Comparison of ENCODE assay signal across 10 cellular contexts in genomic region chr19:2326699-2327360, GRCh38. TPM values are rescaled to one million over a fixed set of nuclear protein-coding genes. Genes with fewer than 3 reads are reported as not detected.
DNase-seq lines count a peak whose midpoint lies in the region; ATAC-seq, FAIRE-seq and TF ChIP-seq lines count a peak whose summit lies in the region.
"Had no signal": no experiment of that assay in that cellular context is flagged by ENCODE, and none has a peak within 500 bp of the region (broad histone marks: within the 10 kb centered on the region; RNA-seq: fewer than 3 reads in every experiment).

No MANE protein-coding gene starts in this region.

- CTCF ChIA-PET in Caco-2 (lab: Charles Lee) (no interaction called here), GM12878 (lab: Yijun Ruan, JAX) (interaction anchor here (1.1 to 2.1 kb wide), 4 partner anchors 54 to 284 kb away, joined by 3 to 5 read pairs (median 4); no protein-coding TSS in a partner anchor)

- no peak overlapping the region for H3K4me3 ChIP-seq in Caco-2 (ENCODE audit: low read depth, low read length)
- peak overlapping the region; percentile 95 for H3K4me3 ChIP-seq in LNCaP clone FGC (ENCODE audit: low read depth, low read length)
- H3K4me3 ChIP-seq in GM12878, result peak overlapping the region; percentile 90
- H3K4me3 ChIP-seq: mucosa of descending colon had no signal

- no peak for FAIRE-seq in GM12878 (lab: Jason Lieb, UNC)

- intact Hi-C loops in Caco-2 (cut with micrococcal nuclease; ENCODE audit: unreplicated experiment), result no loop called here
- intact Hi-C loops in GM12878 (cut with micrococcal nuclease; ENCODE audit: unreplicated experiment), result loop anchor here (5.0 kb wide), 3 partner anchors 65 to 295 kb away; partner anchors contain the start of genes PLEKHJ1 and SF3A2

- in situ Hi-C loops in GM12878 (cut with MboI), result no loop called here

- RAD21 ChIA-PET in GM12878 (lab: Charles Lee; ENCODE audit: unreplicated experiment), result interaction anchor here (0.6 to 1.7 kb wide), 8 partner anchors 22 to 310 kb away, joined by 3 to 10 read pairs (median 4); partner anchors contain the start of gene PLEKHJ1

- H3K36me3 ChIP-seq in Caco-2 (ENCODE audit: control insufficient read depth, insufficient read depth, low read length) (peaks cover 1% of the 10 kb centered on the region; the same call in 1 of the 2 replicates), GM12878 (ENCODE audit: control insufficient read depth in 2 of 2, insufficient read depth in 2 of 2, low read length in 1 of 2) (peaks cover 0 to 2% of the 10 kb centered on the region in 2 experiments; a peak in 2 of 4 replicates)

- H3K9me3 ChIP-seq in Caco-2, result no peaks in the 10 kb centered on the region
- no peaks in the 10 kb centered on the region for H3K9me3 ChIP-seq in GM12878 (replicated peaks; ENCODE audit: control insufficient read depth, insufficient read depth, low read length)
- H3K9me3 ChIP-seq: mucosa of descending colon had no signal

- no peak for TF ChIP-seq CTCF in Caco-2 (IDR thresholded peaks at IDR 0.05; ENCODE audit: insufficient read depth in 1 of 2, low read depth in 1 of 2, low read length in 1 of 2, severe bottlenecking in 1 of 2, unreplicated experiment in 1 of 2)
- TF ChIP-seq CTCF in LNCaP clone FGC (IDR thresholded peaks at IDR 0.05; ENCODE audit: control insufficient read depth, extremely low read depth, insufficient read depth), result no peak
- TF ChIP-seq CTCF in GM12878 (IDR thresholded peaks at IDR 0.05 in 2 of 3, conservative IDR thresholded peaks at IDR 0.05 in 1 of 3; ENCODE audit: control insufficient read depth in 2 of 3, extremely low read depth in 1 of 3, insufficient read depth in 1 of 3, low read depth in 3 of 3, low read length in 3 of 3), result no peak
- no peak for TF ChIP-seq CTCF in nephron (IDR thresholded peaks at IDR 0.05; ENCODE audit: unreplicated experiment in 3 of 3)

- no peak for TF ChIP-seq POLR2A in GM12878 (IDR thresholded peaks at IDR 0.05; ENCODE audit: low read depth, low read length)

- DNase-seq in Caco-2 (no peak), LNCaP clone FGC (ENCODE audit: low read depth) (no peak), GM12878 (ENCODE audit: low read depth, low spot score) (no peak), DMS 273 treated with DMSO at 0.1 percent for 48 hours (lab: John Stamatoyannopoulos, UW) (no peak), kidney glomerular epithelial cell (lab: John Stamatoyannopoulos, UW) (no peak)

- peaks cover 53% of the 10 kb centered on the region for H3K79me2 ChIP-seq in GM12878 (ENCODE audit: control insufficient read depth, insufficient read depth, low read length)

- H3K9ac ChIP-seq in GM12878 (ENCODE audit: control insufficient read depth, insufficient read depth, low read length), result peak overlapping the region; percentile 72; the same call in 1 of the 2 replicates

- H3K27ac ChIP-seq in GM12878 (ENCODE audit: control insufficient read depth, insufficient read depth), result peak overlapping the region; percentile 76; the same call in 1 of the 2 replicates

- 91% methylated on average over 16 of the region's 16 CpGs for whole genome bisulfite sequencing in GM12878 (ENCODE audit: insufficient coverage, insufficient replicate concordance, low lambda C conversion rate, missing lambda C conversion rate)

- POLR2A ChIA-PET in Caco-2 (lab: Charles Lee) (no interaction called here), GM12878 (lab: Charles Lee) (interaction anchor here (0.5 to 1.9 kb wide), 7 partner anchors 10 to 158 kb away, joined by 3 to 7 read pairs (median 4); no protein-coding TSS in a partner anchor)

- no peak for TF ChIP-seq EP300 in GM12878 (IDR thresholded peaks at IDR 0.05; ENCODE audit: borderline replicate concordance in 1 of 2, control insufficient read depth in 1 of 2, low read depth in 2 of 2, low read length in 2 of 2)

- H3K36me3 Mint-ChIP-seq in Caco-2 (ENCODE audit: insufficient read depth, unreplicated experiment) (peaks cover 60% of the 10 kb centered on the region), nephron (ENCODE audit: low read depth) (peaks cover 14% of the 10 kb centered on the region)

- no peaks in the 10 kb centered on the region for H3K9me3 Mint-ChIP-seq in Caco-2 (ENCODE audit: unreplicated experiment)
- H3K9me3 Mint-ChIP-seq in nephron, result no peaks in the 10 kb centered on the region

- BruUV-seq in Caco-2 (replicated peaks; lab: Mats Ljungman, UMichigan) (no TSS peak), GM12878 (replicated peaks; lab: Mats Ljungman, UMichigan) (no TSS peak)

- no peak for ATAC-seq in GM12878
- no peak for ATAC-seq in HG02970 (IDR thresholded peaks at IDR 0.05; ENCODE audit: low FRiP score, unreplicated experiment)
- no peak for ATAC-seq in HG02759 (IDR thresholded peaks at IDR 0.05; ENCODE audit: unreplicated experiment)

- peak overlapping the region; percentile 36 for H3K4me2 ChIP-seq in GM12878 (ENCODE audit: control insufficient read depth, insufficient read depth)

- 0 out of 2 replicates have a peak, but pooled peaks cover 3% of the 10 kb centered on the region for H4K20me1 ChIP-seq in GM12878 (ENCODE audit: control insufficient read depth, insufficient read depth)

- H3K27me3 Mint-ChIP-seq in Caco-2 (ENCODE audit: insufficient read depth, unreplicated experiment) (no peaks in the 10 kb centered on the region), nephron (ENCODE audit: low read depth) (peaks cover 3% of the 10 kb centered on the region)

- peaks cover 25% of the 10 kb centered on the region for H3K4me1 ChIP-seq in Caco-2
- peaks cover 26% of the 10 kb centered on the region for H3K4me1 ChIP-seq in GM12878 (ENCODE audit: control insufficient read depth, insufficient read depth, low read length)

- H3K4me3 Mint-ChIP-seq in Caco-2 (ENCODE audit: unreplicated experiment), result peak overlapping the region; percentile 87
- peak overlapping the region; percentile 99 for H3K4me3 Mint-ChIP-seq in nephron

- no peak for TF ChIP-seq RAD21 in GM12878 (IDR thresholded peaks at IDR 0.05; ENCODE audit: insufficient read depth, low read depth, low read length)

- H3K4me1 Mint-ChIP-seq in Caco-2 (ENCODE audit: low read depth, unreplicated experiment) (peaks cover 24% of the 10 kb centered on the region), nephron (peaks cover 60% of the 10 kb centered on the region)

- H2AFZ ChIP-seq in GM12878 (ENCODE audit: control insufficient read depth, low read depth, low read length), result no peak overlapping the region

- SMC1A ChIA-PET in GM12878 (lab: Charles Lee; ENCODE audit: uncharacterized antibody, unreplicated experiment), result interaction anchor here (1.0 to 1.7 kb wide), 4 partner anchors 8 to 88 kb away, joined by 4 to 8 read pairs (median 6); no protein-coding TSS in a partner anchor

- H3K27ac Mint-ChIP-seq in Caco-2 (ENCODE audit: unreplicated experiment), result no peak overlapping the region
- peak overlapping the region in 1 of 3 experiments; percentile 46 for H3K27ac Mint-ChIP-seq in nephron

- no peaks in the 10 kb centered on the region for H3K27me3 ChIP-seq in Caco-2 (replicated peaks; ENCODE audit: control insufficient read depth, insufficient read depth, low read length)
- no peaks in the 10 kb centered on the region for H3K27me3 ChIP-seq in GM12878 (replicated peaks in 1 of 2; ENCODE audit: control insufficient read depth in 2 of 2, insufficient read depth in 2 of 2, low read length in 1 of 2)

RNA-seq across cellular contexts. Expression of gene LSM7, which starts 1.6 kb away (rescaled TPM):
- 141 and 152 TPM in 2 replicates for total RNA-seq in Caco-2 (2022)
- total RNA-seq in GM12878 (2013; cell fraction: nucleolus; rRNA removed), result 45.9 and 51.4 TPM in 2 replicates
- total RNA-seq in GM12878 (2014; rRNA removed), result 253 and 300 TPM in 2 replicates
- total RNA-seq in GM12878 (2014; rRNA removed; fragmentation: Illumina TruSeq; extraction: Trizol), result 138 and 148 TPM in 2 replicates
- total RNA-seq in GM12878 (2021), result 205 and 211 TPM in 2 replicates
- polyA plus RNA-seq in GM12878 (2011; ENCODE audit: low read depth), result 98.2 TPM
- 193 and 274 TPM in 2 replicates for polyA plus RNA-seq in GM12878 (2011; rRNA removed)
- 844 and 891 TPM in 2 replicates for polyA plus RNA-seq in GM12878 (2011; cell fraction: cytosol; rRNA removed)
- polyA plus RNA-seq in GM12878 (2011; cell fraction: nucleus; rRNA removed), result 249 and 315 TPM in 2 replicates
- polyA plus RNA-seq in GM12878 (2012), result 198 and 208 TPM in 2 replicates
- 34.5 and 107 TPM in 2 replicates for polyA plus RNA-seq in GM12878 (2014; fragmentation: Illumina TruSeq; extraction: Trizol)
- polyA plus RNA-seq in GM12878 (2014; fragmentation: Nextera tagmentation; extraction: Ambion mirVana), result 100 to 1,000 TPM in 1 of 2 experiments, 10 to 100 TPM in 1; 24.4 to 108 TPM
- 424 and 461 TPM in 2 replicates for polyA plus RNA-seq in GM12878 (2014; rRNA removed)
- polyA plus RNA-seq in GM12878 (2016; fragmentation: Nextera tagmentation; extraction: Ambion mirVana), result 100 to 1,000 TPM; 230 to 273 TPM
- 28.5 and 60.2 TPM in 2 replicates for polyA minus RNA-seq in GM12878 (2011; rRNA and poly(A)+ RNA removed)
- 29.9 and 45.0 TPM in 2 replicates for polyA minus RNA-seq in GM12878 (2011; cell fraction: cytosol; rRNA and poly(A)+ RNA removed)
- polyA minus RNA-seq in GM12878 (2011; cell fraction: nucleus; rRNA and poly(A)+ RNA removed), result 22.7 and 39.3 TPM in 2 replicates

RNA-seq across cellular contexts. Expression of gene SPPL2B, which starts 1.7 kb away (rescaled TPM):
- total RNA-seq in Caco-2 (2022), result 90.6 and 92.3 TPM in 2 replicates
- total RNA-seq in GM12878 (2013; cell fraction: nucleolus; rRNA removed), result 82.8 and 104 TPM in 2 replicates
- total RNA-seq in GM12878 (2014; rRNA removed), result 19.2 and 26.0 TPM in 2 replicates
- total RNA-seq in GM12878 (2014; rRNA removed; fragmentation: Illumina TruSeq; extraction: Trizol), result 6.4 and 7.8 TPM in 2 replicates
- total RNA-seq in GM12878 (2021), result 47.6 and 56.5 TPM in 2 replicates
- polyA plus RNA-seq in GM12878 (2011; ENCODE audit: low read depth), result 8.4 TPM
- polyA plus RNA-seq in GM12878 (2011; rRNA removed), result 7.6 and 10.6 TPM in 2 replicates
- polyA plus RNA-seq in GM12878 (2011; cell fraction: cytosol; rRNA removed), result 13.2 and 26.4 TPM in 2 replicates
- polyA plus RNA-seq in GM12878 (2011; cell fraction: nucleus; rRNA removed), result 267 and 374 TPM in 2 replicates
- 32.7 and 43.4 TPM in 2 replicates for polyA plus RNA-seq in GM12878 (2012)
- 2.1 and 5.0 TPM in 2 replicates for polyA plus RNA-seq in GM12878 (2014; fragmentation: Illumina TruSeq; extraction: Trizol)
- under 1 TPM; 0.29 to 0.40 TPM for polyA plus RNA-seq in GM12878 (2014; fragmentation: Nextera tagmentation; extraction: Ambion mirVana)
- 55.5 and 65.7 TPM in 2 replicates for polyA plus RNA-seq in GM12878 (2014; rRNA removed)
- 10 to 100 TPM; 33.8 to 34.7 TPM for polyA plus RNA-seq in GM12878 (2016; fragmentation: Nextera tagmentation; extraction: Ambion mirVana)
- 3.7 and 13.1 TPM in 2 replicates for polyA minus RNA-seq in GM12878 (2011; rRNA and poly(A)+ RNA removed)
- polyA minus RNA-seq in GM12878 (2011; cell fraction: cytosol; rRNA and poly(A)+ RNA removed), result 5.3 TPM in 2 replicates
- polyA minus RNA-seq in GM12878 (2011; cell fraction: nucleus; rRNA and poly(A)+ RNA removed), result 23.8 and 34.3 TPM in 2 replicates

RNA-seq across cellular contexts. Expression of gene LINGO3, which starts 18.9 kb away (rescaled TPM):
- total RNA-seq in Caco-2 (2022) (1.3 and 1.4 TPM in 2 replicates), GM12878 (2014; rRNA removed) (0.22 and 0.40 TPM in 2 replicates), GM12878 (2014; rRNA removed; fragmentation: Illumina TruSeq; extraction: Trizol) (0.09 TPM in 1 of 2 replicates, not detected in the other), GM12878 (2021) (0.27 and 0.33 TPM in 2 replicates)
- total RNA-seq in GM12878 (2013; cell fraction: nucleolus; rRNA removed), result 0.31 TPM in 1 of 2 replicates, not detected in the other
- polyA plus RNA-seq in GM12878 (2011; ENCODE audit: low read depth), result 0.21 TPM
- polyA plus RNA-seq in GM12878 (2011; rRNA removed) (not detected in 2 replicates), GM12878 (2014; fragmentation: Illumina TruSeq; extraction: Trizol) (not detected in 2 replicates), GM12878 (2014; fragmentation: Nextera tagmentation; extraction: Ambion mirVana) (not detected), GM12878 (2014; rRNA removed) (0.05 and 0.09 TPM in 2 replicates), GM12878 (2016; fragmentation: Nextera tagmentation; extraction: Ambion mirVana) (1 to 10 TPM; 1.2 to 2.0 TPM)
- polyA plus RNA-seq in GM12878 (2011; cell fraction: cytosol; rRNA removed), result not detected in 2 replicates
- 0.06 TPM in 1 of 2 replicates, not detected in the other for polyA plus RNA-seq in GM12878 (2011; cell fraction: nucleus; rRNA removed)
- polyA plus RNA-seq in GM12878 (2012), result 1.5 and 1.8 TPM in 2 replicates
- not detected in 2 replicates for polyA minus RNA-seq in GM12878 (2011; rRNA and poly(A)+ RNA removed)
- not detected in 2 replicates for polyA minus RNA-seq in GM12878 (2011; cell fraction: cytosol; rRNA and poly(A)+ RNA removed)
- polyA minus RNA-seq in GM12878 (2011; cell fraction: nucleus; rRNA and poly(A)+ RNA removed), result not detected in 2 replicates
- total RNA-seq: mucosa of descending colon had no signal

RNA-seq across cellular contexts. Expression of gene TMPRSS9, which starts 33.2 kb away (rescaled TPM):
- total RNA-seq in Caco-2 (2022), result 0.49 and 0.66 TPM in 2 replicates
- total RNA-seq in GM12878 (2013; cell fraction: nucleolus; rRNA removed), result 0.35 TPM in 1 of 2 replicates, not detected in the other
- total RNA-seq in GM12878 (2014; rRNA removed), result not detected in 2 replicates
- total RNA-seq in GM12878 (2014; rRNA removed; fragmentation: Illumina TruSeq; extraction: Trizol), result not detected in 2 replicates
- total RNA-seq in GM12878 (2021), result not detected in 2 replicates
- 0.41 TPM for polyA plus RNA-seq in GM12878 (2011; ENCODE audit: low read depth)
- polyA plus RNA-seq in GM12878 (2011; rRNA removed), result not detected in 2 replicates
- polyA plus RNA-seq in GM12878 (2011; cell fraction: cytosol; rRNA removed), result 0.02 TPM in 1 of 2 replicates, not detected in the other
- polyA plus RNA-seq in GM12878 (2011; cell fraction: nucleus; rRNA removed), result 0.06 TPM in 1 of 2 replicates, not detected in the other
- polyA plus RNA-seq in GM12878 (2012), result 0.35 and 1.1 TPM in 2 replicates
- polyA plus RNA-seq in GM12878 (2014; fragmentation: Illumina TruSeq; extraction: Trizol), result not detected in 2 replicates
- polyA plus RNA-seq in GM12878 (2014; fragmentation: Nextera tagmentation; extraction: Ambion mirVana), result not detected
- 0.09 TPM in 1 of 2 replicates, not detected in the other for polyA plus RNA-seq in GM12878 (2014; rRNA removed)
- under 1 TPM in 1 of 2 experiments, not detected in 1; 0.24 TPM for polyA plus RNA-seq in GM12878 (2016; fragmentation: Nextera tagmentation; extraction: Ambion mirVana)
- not detected in 2 replicates for polyA minus RNA-seq in GM12878 (2011; rRNA and poly(A)+ RNA removed)
- not detected in 2 replicates for polyA minus RNA-seq in GM12878 (2011; cell fraction: cytosol; rRNA and poly(A)+ RNA removed)
- polyA minus RNA-seq in GM12878 (2011; cell fraction: nucleus; rRNA and poly(A)+ RNA removed), result not detected in 2 replicates
- total RNA-seq: activated CD8-positive, alpha-beta memory T cell treated with anti-CD3 and anti-CD28 coated beads for 36 hours had no signal

RNA-seq across cellular contexts. Expression of gene PEAK3, which starts 44.9 kb away (rescaled TPM):
- total RNA-seq in Caco-2 (2022) (not detected in 2 replicates), GM12878 (2014; rRNA removed) (not detected in 2 replicates), GM12878 (2014; rRNA removed; fragmentation: Illumina TruSeq; extraction: Trizol) (not detected in 2 replicates), GM12878 (2021) (0.10 and 0.13 TPM in 2 replicates)
- not detected in 2 replicates for total RNA-seq in GM12878 (2013; cell fraction: nucleolus; rRNA removed)
- 0.09 TPM for polyA plus RNA-seq in GM12878 (2011; ENCODE audit: low read depth)
- polyA plus RNA-seq in GM12878 (2011; rRNA removed) (0.03 TPM in 1 of 2 replicates, not detected in the other), GM12878 (2014; fragmentation: Illumina TruSeq; extraction: Trizol) (not detected in 2 replicates), GM12878 (2014; fragmentation: Nextera tagmentation; extraction: Ambion mirVana) (not detected), GM12878 (2014; rRNA removed) (not detected in 2 replicates), GM12878 (2016; fragmentation: Nextera tagmentation; extraction: Ambion mirVana) (under 1 TPM in 1 of 2 experiments, not detected in 1; 0.05 TPM)
- polyA plus RNA-seq in GM12878 (2011; cell fraction: cytosol; rRNA removed), result not detected in 2 replicates
- 0.06 and 0.19 TPM in 2 replicates for polyA plus RNA-seq in GM12878 (2011; cell fraction: nucleus; rRNA removed)
- polyA plus RNA-seq in GM12878 (2012), result 0.25 and 1.1 TPM in 2 replicates
- polyA minus RNA-seq in GM12878 (2011; rRNA and poly(A)+ RNA removed), result 0.05 TPM in 1 of 2 replicates, not detected in the other
- polyA minus RNA-seq in GM12878 (2011; cell fraction: cytosol; rRNA and poly(A)+ RNA removed), result 0.52 TPM in 1 of 2 replicates, not detected in the other
- polyA minus RNA-seq in GM12878 (2011; cell fraction: nucleus; rRNA and poly(A)+ RNA removed), result 0.12 and 0.19 TPM in 2 replicates
